ENCODE assay signal across 17 cellular contexts in genomic region chr4:43243433-43244116, GRCh38.
"Had no signal": no experiment of that assay in that cellular context is flagged by ENCODE, and none has a peak within 500 bp of the region (broad histone marks: within the 10 kb centered on the region; RNA-seq: fewer than 3 reads in every experiment).

No MANE protein-coding gene starts in this region.

- H3K4me1 ChIP-seq: breast epithelium, spleen had no signal

- ATAC-seq: activated CD4-positive, alpha-beta T cell treated with anti-CD3 and anti-CD28 coated beads for 36 hours; activated naive CD8-positive, alpha-beta T cell treated with anti-CD3 and anti-CD28 coated beads, Interleukin-2, amount 50 U/mL, for 24 hours; left cardiac atrium; right cardiac atrium; stimulated activated naive CD8-positive, alpha-beta T cell treated with anti-CD3 and anti-CD28 coated beads, Interleukin-15, Interleukin-2, amounts not matched to agents 100 U/mL and 50 U/mL, for 24 hours had no signal

- H3K9me3 ChIP-seq: breast epithelium, thoracic aorta had no signal

- DNase-seq: activated CD4-positive, alpha-beta T cell treated with anti-CD3 and anti-CD28 coated beads for 36 hours; activated CD4-positive, CD25-positive, alpha-beta regulatory T cell; activated CD8-positive, alpha-beta memory T cell treated with anti-CD3 and anti-CD28 coated beads, Interleukin-2, amount 50 U/mL, for 4 hours; activated naive CD8-positive, alpha-beta T cell treated with anti-CD3 and anti-CD28 coated beads, Interleukin-2, amount 50 U/mL, for 24 hours; activated T-cell treated with anti-CD3 and anti-CD28 coated beads, Interleukin-2, amount 50 U/mL, for 1 hour; central memory CD4-positive, alpha-beta T cell; head of caudate nucleus; hippocampal formation; left cardiac atrium; posterior cingulate gyrus; right cardiac atrium; spleen; stimulated activated CD4-positive, alpha-beta T cell treated with anti-CD3 and anti-CD28 coated beads, Interleukin-4, amount 100 ng/mL, for 1 hour; stimulated activated naive CD8-positive, alpha-beta T cell treated with anti-CD3 and anti-CD28 coated beads, Interleukin-15, Interleukin-2, amounts not matched to agents 100 U/mL and 50 U/mL, for 24 hours; trophoblast cell had no signal

- H3K4me3 ChIP-seq: breast epithelium, spleen, thoracic aorta had no signal

- H3K27ac ChIP-seq: breast epithelium, spleen, thoracic aorta had no signal

- H3K27me3 ChIP-seq: breast epithelium, spleen had no signal

- H3K36me3 ChIP-seq: breast epithelium, spleen, thoracic aorta had no signal
